Comparison of ENCODE assay signal across 8 cellular contexts in the genomic region with DNA sequence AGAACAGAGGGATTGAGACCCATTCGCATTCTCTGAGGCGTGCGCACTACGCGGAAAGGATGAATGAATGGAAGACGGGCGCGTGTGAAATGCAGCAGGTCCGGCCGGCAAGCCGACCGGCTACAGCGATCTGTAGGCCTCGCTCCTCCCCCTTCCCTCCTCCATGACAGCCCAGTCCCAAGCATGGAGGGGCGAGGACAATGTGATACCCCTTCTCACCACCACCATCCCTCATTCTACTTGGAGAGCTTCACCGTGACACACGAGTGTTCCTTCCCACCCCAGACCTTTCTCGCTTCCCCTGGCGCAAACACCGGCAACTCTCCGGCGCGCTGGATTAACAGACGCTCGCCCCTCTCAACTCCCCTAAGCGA. TPM values are rescaled to one million over a fixed set of nuclear protein-coding genes. Genes with fewer than 3 reads are reported as not detected.
DNase-seq lines count a peak whose midpoint lies in the region; ATAC-seq and TF ChIP-seq lines count a peak whose summit lies in the region.

No MANE protein-coding gene starts in this region.

- H3K9me3 ChIP-seq in DOHH2 (ENCODE audit: control insufficient read depth, insufficient read depth, low read length) (peaks cover 5% of the 10 kb centered on the region; the same call in 1 of the 2 replicates), SJSA1 (replicated peaks) (no peaks in the 10 kb centered on the region), thyroid gland (no peaks in the 10 kb centered on the region)

- H3K4me1 Mint-ChIP-seq in activated naive CD4-positive, alpha-beta T cell treated with anti-CD3 and anti-CD28 coated beads, Interleukin-2, amount 50 U/mL, for 24 hours = peaks cover 51% of the 10 kb centered on the region
- H3K4me1 Mint-ChIP-seq in glutamatergic neuron (ENCODE audit: low read depth, unreplicated experiment) = peaks cover 4% of the 10 kb centered on the region
- H3K4me1 Mint-ChIP-seq in osteocyte (ENCODE audit: unreplicated experiment) = peaks cover 41% of the 10 kb centered on the region

- H3F3A ChIP-seq in DOHH2 (ENCODE audit: control insufficient read depth, insufficient read depth) = no peaks in the 10 kb centered on the region

- H3K27me3 ChIP-seq in DOHH2 (ENCODE audit: control insufficient read depth, low read length) (no peaks in the 10 kb centered on the region), SJSA1 (replicated peaks) (no peaks in the 10 kb centered on the region), thyroid gland (no peaks in the 10 kb centered on the region)

- peak in 1 of 2 donors; percentile 9 for TF ChIP-seq POLR2A in thyroid gland (IDR thresholded peaks at IDR 0.05)

- peaks cover 17% of the 10 kb centered on the region for H4K20me1 ChIP-seq in DOHH2 (ENCODE audit: control insufficient read depth, insufficient read depth, low read depth, low read length)

- H3K4me3 Mint-ChIP-seq in activated naive CD4-positive, alpha-beta T cell treated with anti-CD3 and anti-CD28 coated beads, Interleukin-2, amount 50 U/mL, for 24 hours = peak overlapping the region; percentile 97
- H3K4me3 Mint-ChIP-seq in glutamatergic neuron (ENCODE audit: unreplicated experiment) = peak overlapping the region; percentile 99
- H3K4me3 Mint-ChIP-seq in osteocyte (ENCODE audit: unreplicated experiment) = peak overlapping the region; percentile 94

- H3K4me2 ChIP-seq in DOHH2 (ENCODE audit: low read length) = peak overlapping the region; percentile 55

- peak overlapping the region; percentile 73 for H3K27ac ChIP-seq in DOHH2 (ENCODE audit: low read depth, low read length)
- peak overlapping the region; percentile 74 for H3K27ac ChIP-seq in SJSA1
- peak overlapping the region; percentile 90 to 98 (median 96) for H3K27ac ChIP-seq in thyroid gland

- peak overlapping the region; percentile 93 for H3K4me3 ChIP-seq in DOHH2 (ENCODE audit: low read length)
- H3K4me3 ChIP-seq in SJSA1 = peak overlapping the region; percentile 78
- H3K4me3 ChIP-seq in thyroid gland (replicated peaks in 1 of 3) = peak overlapping the region; percentile 64 to 99 (median 93)

- peaks cover 64% of the 10 kb centered on the region for H3K79me2 ChIP-seq in DOHH2 (ENCODE audit: control insufficient read depth, low read length)

- 0 to 1% methylated on average over 24 to 26 of the region's 26 CpGs for WGBS in thyroid gland, 2 donors

- peaks cover 40% of the 10 kb centered on the region for H3K4me1 ChIP-seq in DOHH2 (ENCODE audit: control insufficient read depth, low read length)
- H3K4me1 ChIP-seq in SJSA1 (replicated peaks) = peaks cover 19% of the 10 kb centered on the region
- H3K4me1 ChIP-seq in thyroid gland = peaks cover 4 to 10% of the 10 kb centered on the region in 2 donors

- no peaks in the 10 kb centered on the region for H3K9me3 Mint-ChIP-seq in activated naive CD4-positive, alpha-beta T cell treated with anti-CD3 and anti-CD28 coated beads, Interleukin-2, amount 50 U/mL, for 24 hours
- peaks cover 10% of the 10 kb centered on the region for H3K9me3 Mint-ChIP-seq in glutamatergic neuron (ENCODE audit: unreplicated experiment)
- no peaks in the 10 kb centered on the region for H3K9me3 Mint-ChIP-seq in osteocyte (ENCODE audit: unreplicated experiment)

- H3K36me3 Mint-ChIP-seq in activated naive CD4-positive, alpha-beta T cell treated with anti-CD3 and anti-CD28 coated beads, Interleukin-2, amount 50 U/mL, for 24 hours = peaks cover 4% of the 10 kb centered on the region
- H3K36me3 Mint-ChIP-seq in glutamatergic neuron (ENCODE audit: unreplicated experiment) (peaks cover 4% of the 10 kb centered on the region), osteocyte (ENCODE audit: unreplicated experiment) (peaks cover 6% of the 10 kb centered on the region)

- DNase-seq in KG1 (lab: John Stamatoyannopoulos, UW) (peak; percentile 75), SJSA1 (ENCODE audit: low read depth in 1 of 2, low spot score in 2 of 2) (peak; percentile 79 to 81), glutamatergic neuron (peak; percentile 78), osteocyte (ENCODE audit: extremely low spot score, unreplicated experiment) (peak; percentile 86), thyroid gland (peak; percentile 72 to 79)

- peaks cover 43% of the 10 kb centered on the region for H3K36me3 ChIP-seq in DOHH2 (ENCODE audit: control insufficient read depth, low read length)
- H3K36me3 ChIP-seq in SJSA1 = peaks cover 43% of the 10 kb centered on the region
- no peaks in the 10 kb centered on the region for H3K36me3 ChIP-seq in thyroid gland

- no peaks in the 10 kb centered on the region for H3K9me2 ChIP-seq in DOHH2 (replicated peaks; ENCODE audit: control insufficient read depth, low read length)

- TF ChIP-seq CTCF in DOHH2 (IDR thresholded peaks at IDR 0.05; ENCODE audit: low read depth, low read length, poor library complexity, severe bottlenecking) (no peak), glutamatergic neuron (IDR thresholded peaks at IDR 0.05; ENCODE audit: partially characterized antibody, unreplicated experiment) (peak; percentile 29), osteocyte (IDR thresholded peaks at IDR 0.05) (no peak), thyroid gland (IDR thresholded peaks at IDR 0.05) (no peak)

- peak overlapping the region; percentile 99 for H3K27ac Mint-ChIP-seq in activated naive CD4-positive, alpha-beta T cell treated with anti-CD3 and anti-CD28 coated beads, Interleukin-2, amount 50 U/mL, for 24 hours
- H3K27ac Mint-ChIP-seq in glutamatergic neuron (ENCODE audit: unreplicated experiment) (peak overlapping the region; percentile 98), osteocyte (ENCODE audit: unreplicated experiment) (peak overlapping the region; percentile 94)

- peak; percentile 40 for ATAC-seq in GM21576 (IDR thresholded peaks at IDR 0.05; ENCODE audit: unreplicated experiment)

- H3K27me3 Mint-ChIP-seq in activated naive CD4-positive, alpha-beta T cell treated with anti-CD3 and anti-CD28 coated beads, Interleukin-2, amount 50 U/mL, for 24 hours = no peaks in the 10 kb centered on the region
- H3K27me3 Mint-ChIP-seq in glutamatergic neuron (ENCODE audit: unreplicated experiment) (peaks cover 7% of the 10 kb centered on the region), osteocyte (ENCODE audit: unreplicated experiment) (no peaks in the 10 kb centered on the region)

- intact Hi-C loops in thyroid gland (cut with DNase I) = no loop called here

RNA-seq across cellular contexts. Expression of gene EIF4E, which starts 0.8 kb away (rescaled TPM):
- 189 and 224 TPM in 2 replicates for total RNA-seq in SJSA1 (2014; rRNA removed; shearing (Covaris generic))
- total RNA-seq in glutamatergic neuron (ENCODE audit: unreplicated experiment) (92.8 TPM), osteocyte (60.6 and 64.6 TPM in 2 replicates), thyroid gland (100 to 1,000 TPM in 3 of 4 donors, 10 to 100 TPM in 1; 86.5 to 149 (median 128) TPM)

Comparison
In these comparisons a context has a peak if more than half of its experiments do, and no peak if none do; other contexts are left out.
1. Peak in every context shown above with its lines: DNase-seq, ATAC-seq, H3K4me3 ChIP-seq and H3K27ac ChIP-seq.